14 cellular contexts compared by ENCODE assay signal in the genomic region with DNA sequence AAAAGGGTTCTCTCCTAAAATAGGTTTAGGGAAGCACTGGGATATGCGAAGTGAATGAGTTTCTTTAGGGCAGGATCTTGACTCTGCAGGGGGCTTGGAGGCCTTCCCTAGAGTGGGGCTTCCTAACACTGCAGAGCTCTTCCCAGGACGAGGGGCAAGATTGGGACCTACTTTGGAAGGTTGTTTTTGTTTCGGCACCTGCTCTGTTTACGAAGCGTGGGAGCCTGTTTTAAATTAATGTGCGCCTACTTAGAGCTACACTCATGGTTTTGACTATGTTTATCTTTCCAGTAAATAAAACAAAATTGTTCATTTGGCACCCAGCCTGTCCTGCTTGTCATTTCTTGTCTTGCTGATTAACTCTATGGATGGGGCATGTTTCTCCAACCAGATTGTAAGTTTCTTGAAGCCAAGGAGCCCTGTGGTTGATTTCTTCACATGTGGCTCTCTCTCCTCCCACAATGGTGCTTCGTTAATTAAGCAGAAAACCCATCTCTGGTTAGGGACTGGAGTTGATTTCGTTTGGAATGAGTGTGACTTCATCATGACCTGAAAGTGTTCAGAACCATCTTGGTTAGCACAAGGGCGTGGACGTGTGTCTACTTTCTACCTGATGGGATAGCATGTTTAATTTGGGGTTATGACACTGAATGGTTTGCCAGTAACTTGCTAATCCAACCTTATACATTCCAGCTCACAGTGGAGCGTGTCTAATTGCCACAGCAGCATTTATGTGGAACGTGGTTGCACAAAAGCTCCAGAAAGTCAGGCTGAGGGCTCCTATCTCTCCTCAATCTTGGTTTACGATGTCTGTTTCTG.
DNase-seq lines count a peak whose midpoint lies in the region.
"Had no signal": no experiment of that assay in that cellular context is flagged by ENCODE, and none has a peak within 500 bp of the region (broad histone marks: within the 10 kb centered on the region; RNA-seq: fewer than 3 reads in every experiment).

No MANE protein-coding gene starts in this region.

- H3K9me3 ChIP-seq in adipocyte (ENCODE audit: control insufficient read depth, low read length), result no peaks in the 10 kb centered on the region
- no peaks in the 10 kb centered on the region for H3K9me3 ChIP-seq in skeletal muscle tissue (ENCODE audit: control insufficient read depth in 3 of 3, low read length in 3 of 3)
- H3K9me3 ChIP-seq: psoas muscle, upper lobe of right lung had no signal

- H3K4me1 ChIP-seq in adipocyte (ENCODE audit: control insufficient read depth, insufficient read depth, low read length) (peaks cover 75% of the 10 kb centered on the region), skeletal muscle tissue (ENCODE audit: control insufficient read depth in 3 of 3, insufficient read depth in 3 of 3, low read length in 3 of 3) (peaks cover 3 to 13% (median 9%) of the 10 kb centered on the region in 3 donors)
- H3K4me1 ChIP-seq: foreskin keratinocyte had no signal

- H3K27ac ChIP-seq in skeletal muscle tissue (ENCODE audit: low read depth, low read length), result peak overlapping the region; percentile 27
- H3K27ac ChIP-seq: foreskin keratinocyte, psoas muscle, upper lobe of right lung had no signal

- H3K9ac ChIP-seq in adipocyte (ENCODE audit: low read length) (peak overlapping the region; percentile 22), skeletal muscle tissue (ENCODE audit: low read depth in 1 of 3, low read length in 3 of 3) (no peak overlapping the region)

- H3K27me3 ChIP-seq in H7 (ENCODE audit: control insufficient read depth, insufficient read depth, low read length) (no peaks in the 10 kb centered on the region), adipocyte (replicated peaks; ENCODE audit: control insufficient read depth, insufficient read depth, low read length) (no peaks in the 10 kb centered on the region), skeletal muscle tissue (ENCODE audit: control insufficient read depth in 3 of 3, insufficient read depth in 3 of 3, low read length in 3 of 3) (no peaks in the 10 kb centered on the region)
- H3K27me3 ChIP-seq: foreskin keratinocyte, upper lobe of right lung had no signal

- peaks cover 2% of the 10 kb centered on the region; the same call in 1 of the 2 replicates for H3K36me3 ChIP-seq in H7 (replicated peaks; ENCODE audit: control insufficient read depth, insufficient read depth, low read length)
- H3K36me3 ChIP-seq in adipocyte (ENCODE audit: control insufficient read depth, insufficient read depth, low read length, severe bottlenecking), result peaks cover 19% of the 10 kb centered on the region
- no peaks in the 10 kb centered on the region for H3K36me3 ChIP-seq in skeletal muscle tissue (ENCODE audit: control insufficient read depth in 3 of 3, insufficient read depth in 3 of 3, low read length in 3 of 3)
- H3K36me3 ChIP-seq: upper lobe of right lung had no signal

- H3K4me3 ChIP-seq in H7 (ENCODE audit: insufficient read depth, low read depth, low read length) (no peak overlapping the region), adipocyte (ENCODE audit: low read length) (no peak overlapping the region), skeletal muscle tissue (ENCODE audit: low read length in 3 of 3) (no peak overlapping the region)
- H3K4me3 ChIP-seq: psoas muscle, upper lobe of right lung had no signal

- DNase-seq in H7, result peak; percentile 56
- DNase-seq in adipocyte (ENCODE audit: low read depth), result peak; percentile 62
- peak; percentile 76 for DNase-seq in glomerular visceral epithelial cell (ENCODE audit: extremely low spot score)
- DNase-seq in stimulated activated CD4-positive, alpha-beta T cell treated with anti-CD3 and anti-CD28 coated beads, Interleukin-2, amount 100 ng/mL, for 48 hours, result no peak
- no peak for DNase-seq in activated CD4-positive, CD25-positive, alpha-beta regulatory T cell treated with anti-CD3 and anti-CD28 coated beads, Interleukin-2, amount 50 U/mL, for 72 hours
- DNase-seq in OCI-M2 (lab: John Stamatoyannopoulos, UW; ENCODE audit: unreplicated experiment), result no peak
- DNase-seq in GM19238 (ENCODE audit: insufficient read length, low spot score), result no peak
- DNase-seq: activated T-cell treated with anti-CD3 and anti-CD28 coated beads, Interleukin-2, amount 50 U/mL, for 24 hours; CD4-positive, alpha-beta T cell; foreskin keratinocyte; NCI-H2081 treated with DMSO at 0.1 percent for 48 hours; psoas muscle; upper lobe of right lung had no signal

Comparison
In these comparisons a context has a peak if more than half of its experiments do, and no peak if none do; other contexts are left out.
1. DNase-seq: peak in H7 (single experiment), adipocyte (single experiment) and glomerular visceral epithelial cell (single experiment); none in stimulated activated CD4-positive, alpha-beta T cell treated with anti-CD3 and anti-CD28 coated beads, Interleukin-2, amount 100 ng/mL, for 48 hours (0 of 2), activated CD4-positive, CD25-positive, alpha-beta regulatory T cell treated with anti-CD3 and anti-CD28 coated beads, Interleukin-2, amount 50 U/mL, for 72 hours (single experiment), OCI-M2 (single experiment) and GM19238 (single experiment).